In the genomic region with DNA sequence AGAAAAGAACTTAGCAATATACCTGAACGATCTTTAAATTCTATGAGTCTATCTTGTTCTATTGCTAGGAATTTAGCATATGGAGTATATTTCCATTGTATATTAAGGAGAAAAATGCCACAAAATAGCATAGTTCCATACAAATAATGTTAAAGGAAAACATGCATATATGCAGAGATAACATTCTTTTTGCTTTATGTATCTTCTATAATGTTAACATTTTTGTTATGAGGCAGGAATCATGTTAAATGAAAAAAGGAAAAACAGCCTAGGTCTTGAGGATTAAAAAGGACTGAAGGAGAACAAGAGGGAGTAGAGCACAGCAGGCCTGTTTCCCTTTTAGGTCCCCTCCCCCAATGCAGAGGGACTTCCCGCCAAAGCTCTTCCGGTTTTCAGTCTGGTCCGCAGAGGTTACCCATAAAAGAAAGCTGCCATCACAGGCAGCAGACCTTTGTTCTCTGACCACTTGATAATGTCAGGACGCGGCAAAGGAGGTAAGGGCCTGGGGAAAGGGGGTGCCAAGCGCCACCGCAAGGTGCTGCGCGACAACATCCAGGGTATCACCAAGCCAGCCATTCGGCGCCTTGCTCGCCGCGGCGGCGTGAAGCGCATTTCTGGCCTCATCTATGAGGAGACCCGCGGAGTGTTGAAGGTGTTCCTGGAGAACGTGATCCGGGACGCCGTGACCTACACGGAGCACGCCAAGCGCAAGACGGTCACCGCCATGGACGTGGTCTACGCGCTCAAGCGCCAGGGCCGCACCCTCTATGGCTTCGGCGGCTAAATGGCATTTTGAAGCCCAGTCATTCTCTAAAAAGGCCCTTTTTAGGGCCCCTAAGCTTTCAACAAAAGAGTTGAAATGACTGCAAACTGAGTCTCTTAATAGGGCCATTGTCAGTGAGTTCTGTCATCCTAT, we compare ENCODE assay signal across 1 cellular context.
TF ChIP-seq lines count a peak whose summit lies in the region.

No MANE protein-coding gene starts in this region.

TF ChIP-seq in K562, 482 proteins besides CTCF, POLR2A, EP300 and RAD21 (continued from another document and continues in another):
- TF ChIP-seq, protein P1, sequence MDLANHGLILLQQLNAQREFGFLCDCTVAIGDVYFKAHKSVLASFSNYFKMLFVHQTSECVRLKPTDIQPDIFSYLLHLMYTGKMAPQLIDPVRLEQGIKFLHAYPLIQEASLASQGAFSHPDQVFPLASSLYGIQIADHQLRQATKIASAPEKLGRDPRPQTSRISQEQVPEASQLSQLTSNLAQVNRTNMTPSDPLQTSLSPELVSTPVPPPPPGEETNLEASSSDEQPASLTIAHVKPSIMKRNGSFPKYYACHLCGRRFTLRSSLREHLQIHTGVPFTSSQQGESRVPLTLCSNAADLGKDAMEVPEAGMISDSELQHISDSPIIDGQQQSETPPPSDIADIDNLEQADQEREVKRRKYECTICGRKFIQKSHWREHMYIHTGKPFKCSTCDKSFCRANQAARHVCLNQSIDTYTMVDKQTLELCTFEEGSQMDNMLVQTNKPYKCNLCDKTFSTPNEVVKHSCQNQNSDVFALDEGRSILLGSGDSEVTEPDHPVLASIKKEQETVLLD (IDR thresholded peaks at IDR 0.05): peak; percentile 78
- TF ChIP-seq, protein P2, sequence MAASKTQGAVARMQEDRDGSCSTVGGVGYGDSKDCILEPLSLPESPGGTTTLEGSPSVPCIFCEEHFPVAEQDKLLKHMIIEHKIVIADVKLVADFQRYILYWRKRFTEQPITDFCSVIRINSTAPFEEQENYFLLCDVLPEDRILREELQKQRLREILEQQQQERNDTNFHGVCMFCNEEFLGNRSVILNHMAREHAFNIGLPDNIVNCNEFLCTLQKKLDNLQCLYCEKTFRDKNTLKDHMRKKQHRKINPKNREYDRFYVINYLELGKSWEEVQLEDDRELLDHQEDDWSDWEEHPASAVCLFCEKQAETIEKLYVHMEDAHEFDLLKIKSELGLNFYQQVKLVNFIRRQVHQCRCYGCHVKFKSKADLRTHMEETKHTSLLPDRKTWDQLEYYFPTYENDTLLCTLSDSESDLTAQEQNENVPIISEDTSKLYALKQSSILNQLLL (CRISPR knock-in tag; IDR thresholded peaks at IDR 0.05; ENCODE audit: borderline replicate concordance): no peak
- TF ChIP-seq TAF15 (IDR thresholded peaks at IDR 0.05; ENCODE audit: low read depth, low read length) (peak; percentile 89), THAP7 (CRISPR knock-in tag; IDR thresholded peaks at IDR 0.05) (no peak), SRSF7 (optimal IDR thresholded peaks at IDR 0.05; ENCODE audit: low read depth, low read length) (no peak), ZNF696 (CRISPR knock-in tag; conservative IDR thresholded peaks at IDR 0.05) (no peak), SMAD4 (CRISPR knock-in tag; conservative IDR thresholded peaks at IDR 0.05) (peak; percentile 88; the same call in 1 of the 2 replicates), MYNN (IDR thresholded peaks at IDR 0.05) (peak; percentile 81), MYNN (CRISPR knock-in tag; IDR thresholded peaks at IDR 0.05) (no peak), ATF7 (IDR thresholded peaks at IDR 0.05) (peak; percentile 75), ZBTB33 (CRISPR knock-in tag; IDR thresholded peaks at IDR 0.05) (no peak), ETV5 (CRISPR knock-in tag; IDR thresholded peaks at IDR 0.05; ENCODE audit: low read depth) (peak; percentile 88; the same call in 1 of the 2 replicates), E2F8 (IDR thresholded peaks at IDR 0.05; ENCODE audit: low read depth, partially characterized antibody) (peak; percentile 100), HLTF (IDR thresholded peaks at IDR 0.05) (no peak), TBP (optimal IDR thresholded peaks at IDR 0.05; ENCODE audit: low read depth, low read length) (no peak), ZKSCAN3 (CRISPR knock-in tag; IDR thresholded peaks at IDR 0.05) (no peak), IRF2 (CRISPR knock-in tag; IDR thresholded peaks at IDR 0.05) (no peak), KHSRP (IDR thresholded peaks at IDR 0.05) (peak; percentile 7; the same call in 1 of the 2 replicates), ZNF224 (CRISPR knock-in tag; IDR thresholded peaks at IDR 0.05) (peak; percentile 21; the same call in 1 of the 2 replicates), GATAD2A (IDR thresholded peaks at IDR 0.05) (peak; percentile 69; the same call in 1 of the 2 replicates), ZBTB34 (CRISPR knock-in tag; IDR thresholded peaks at IDR 0.05) (no peak), RBM22 (IDR thresholded peaks at IDR 0.05; ENCODE audit: low read depth, low read length, poor library complexity, severe bottlenecking) (peak; percentile 99), TRIM24 (IDR thresholded peaks at IDR 0.05) (peak; percentile 76 to 80), HDAC2 (IDR thresholded peaks at IDR 0.05) (0 out of 2 replicates have a peak, but pooled peaks have one; percentile 49), LCOR (CRISPR knock-in tag; IDR thresholded peaks at IDR 0.05) (peak; percentile 97), POLR2H (tag; IDR thresholded peaks at IDR 0.05; ENCODE audit: low read depth) (peak; percentile 76), ZNF3 (CRISPR knock-in tag; IDR thresholded peaks at IDR 0.05) (no peak), CTBP1 (IDR thresholded peaks at IDR 0.05; ENCODE audit: borderline replicate concordance) (peak; percentile 90), ZC3H4 (CRISPR knock-in tag; IDR thresholded peaks at IDR 0.05; ENCODE audit: borderline replicate concordance) (peak; percentile 95), HNRNPUL1 (IDR thresholded peaks at IDR 0.05; ENCODE audit: low read length) (peak; percentile 78; the same call in 1 of the 2 replicates), JUNB (CRISPR knock-in tag; conservative IDR thresholded peaks at IDR 0.05) (no peak)
- TF ChIP-seq, protein P3, sequence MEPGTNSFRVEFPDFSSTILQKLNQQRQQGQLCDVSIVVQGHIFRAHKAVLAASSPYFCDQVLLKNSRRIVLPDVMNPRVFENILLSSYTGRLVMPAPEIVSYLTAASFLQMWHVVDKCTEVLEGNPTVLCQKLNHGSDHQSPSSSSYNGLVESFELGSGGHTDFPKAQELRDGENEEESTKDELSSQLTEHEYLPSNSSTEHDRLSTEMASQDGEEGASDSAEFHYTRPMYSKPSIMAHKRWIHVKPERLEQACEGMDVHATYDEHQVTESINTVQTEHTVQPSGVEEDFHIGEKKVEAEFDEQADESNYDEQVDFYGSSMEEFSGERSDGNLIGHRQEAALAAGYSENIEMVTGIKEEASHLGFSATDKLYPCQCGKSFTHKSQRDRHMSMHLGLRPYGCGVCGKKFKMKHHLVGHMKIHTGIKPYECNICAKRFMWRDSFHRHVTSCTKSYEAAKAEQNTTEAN (CRISPR knock-in tag; IDR thresholded peaks at IDR 0.05): no peak; the same call in none of the 2 replicates
- TF ChIP-seq, protein P4, sequence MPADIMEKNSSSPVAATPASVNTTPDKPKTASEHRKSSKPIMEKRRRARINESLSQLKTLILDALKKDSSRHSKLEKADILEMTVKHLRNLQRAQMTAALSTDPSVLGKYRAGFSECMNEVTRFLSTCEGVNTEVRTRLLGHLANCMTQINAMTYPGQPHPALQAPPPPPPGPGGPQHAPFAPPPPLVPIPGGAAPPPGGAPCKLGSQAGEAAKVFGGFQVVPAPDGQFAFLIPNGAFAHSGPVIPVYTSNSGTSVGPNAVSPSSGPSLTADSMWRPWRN (IDR thresholded peaks at IDR 0.05; ENCODE audit: low read depth): peak; percentile 41; the same call in 1 of the 2 replicates
- TF ChIP-seq, protein P5, sequence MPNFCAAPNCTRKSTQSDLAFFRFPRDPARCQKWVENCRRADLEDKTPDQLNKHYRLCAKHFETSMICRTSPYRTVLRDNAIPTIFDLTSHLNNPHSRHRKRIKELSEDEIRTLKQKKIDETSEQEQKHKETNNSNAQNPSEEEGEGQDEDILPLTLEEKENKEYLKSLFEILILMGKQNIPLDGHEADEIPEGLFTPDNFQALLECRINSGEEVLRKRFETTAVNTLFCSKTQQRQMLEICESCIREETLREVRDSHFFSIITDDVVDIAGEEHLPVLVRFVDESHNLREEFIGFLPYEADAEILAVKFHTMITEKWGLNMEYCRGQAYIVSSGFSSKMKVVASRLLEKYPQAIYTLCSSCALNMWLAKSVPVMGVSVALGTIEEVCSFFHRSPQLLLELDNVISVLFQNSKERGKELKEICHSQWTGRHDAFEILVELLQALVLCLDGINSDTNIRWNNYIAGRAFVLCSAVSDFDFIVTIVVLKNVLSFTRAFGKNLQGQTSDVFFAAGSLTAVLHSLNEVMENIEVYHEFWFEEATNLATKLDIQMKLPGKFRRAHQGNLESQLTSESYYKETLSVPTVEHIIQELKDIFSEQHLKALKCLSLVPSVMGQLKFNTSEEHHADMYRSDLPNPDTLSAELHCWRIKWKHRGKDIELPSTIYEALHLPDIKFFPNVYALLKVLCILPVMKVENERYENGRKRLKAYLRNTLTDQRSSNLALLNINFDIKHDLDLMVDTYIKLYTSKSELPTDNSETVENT (CRISPR knock-in tag; IDR thresholded peaks at IDR 0.05): peak; percentile 98
- TF ChIP-seq, protein P6, sequence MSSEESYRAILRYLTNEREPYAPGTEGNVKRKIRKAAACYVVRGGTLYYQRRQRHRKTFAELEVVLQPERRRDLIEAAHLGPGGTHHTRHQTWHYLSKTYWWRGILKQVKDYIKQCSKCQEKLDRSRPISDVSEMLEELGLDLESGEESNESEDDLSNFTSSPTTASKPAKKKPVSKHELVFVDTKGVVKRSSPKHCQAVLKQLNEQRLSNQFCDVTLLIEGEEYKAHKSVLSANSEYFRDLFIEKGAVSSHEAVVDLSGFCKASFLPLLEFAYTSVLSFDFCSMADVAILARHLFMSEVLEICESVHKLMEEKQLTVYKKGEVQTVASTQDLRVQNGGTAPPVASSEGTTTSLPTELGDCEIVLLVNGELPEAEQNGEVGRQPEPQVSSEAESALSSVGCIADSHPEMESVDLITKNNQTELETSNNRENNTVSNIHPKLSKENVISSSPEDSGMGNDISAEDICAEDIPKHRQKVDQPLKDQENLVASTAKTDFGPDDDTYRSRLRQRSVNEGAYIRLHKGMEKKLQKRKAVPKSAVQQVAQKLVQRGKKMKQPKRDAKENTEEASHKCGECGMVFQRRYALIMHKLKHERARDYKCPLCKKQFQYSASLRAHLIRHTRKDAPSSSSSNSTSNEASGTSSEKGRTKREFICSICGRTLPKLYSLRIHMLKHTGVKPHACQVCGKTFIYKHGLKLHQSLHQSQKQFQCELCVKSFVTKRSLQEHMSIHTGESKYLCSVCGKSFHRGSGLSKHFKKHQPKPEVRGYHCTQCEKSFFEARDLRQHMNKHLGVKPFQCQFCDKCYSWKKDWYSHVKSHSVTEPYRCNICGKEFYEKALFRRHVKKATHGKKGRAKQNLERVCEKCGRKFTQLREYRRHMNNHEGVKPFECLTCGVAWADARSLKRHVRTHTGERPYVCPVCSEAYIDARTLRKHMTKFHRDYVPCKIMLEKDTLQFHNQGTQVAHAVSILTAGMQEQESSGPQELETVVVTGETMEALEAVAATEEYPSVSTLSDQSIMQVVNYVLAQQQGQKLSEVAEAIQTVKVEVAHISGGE (CRISPR knock-in tag; IDR thresholded peaks at IDR 0.05): no peak
